ENCODE assay signal across 35 cellular contexts in genomic region chr6:20070047-20070446, GRCh38.
"Had no signal": no experiment of that assay in that cellular context is flagged by ENCODE, and none has a peak within 500 bp of the region (broad histone marks: within the 10 kb centered on the region; RNA-seq: fewer than 3 reads in every experiment).

No MANE protein-coding gene starts in this region.

- H3K4me3 ChIP-seq: MG63 had no signal

- H3K36me3 ChIP-seq: MG63 had no signal

- H3K9me3 ChIP-seq: MG63 had no signal

- DNase-seq: Karpas-422, Kasumi-1, MG63, MM.1S, MV-4-11, NCI-H1048, NCI-H1092, NCI-H1092 treated with DMSO at 0.1 percent for 48 hours, NCI-H1105, NCI-H1105 treated with DMSO at 0.1 percent for 48 hours, NCI-H1417, NCI-H1417 treated with DMSO at 0.1 percent for 48 hours, NCI-H1436, NCI-H1436 treated with DMSO at 0.1 percent for 48 hours, NCI-H146, NCI-H1694, NCI-H1694 treated with DMSO at 0.1 percent for 48 hours, NCI-H187, NCI-H187 treated with DMSO at 0.1 percent for 48 hours, NCI-H1930, NCI-H2029, NCI-H2029 treated with DMSO at 0.1 percent for 48 hours, NCI-H2081, NCI-H2081 treated with DMSO at 0.1 percent for 48 hours, NCI-H2107, NCI-H2171, NCI-H2171 treated with DMSO at 0.1 percent for 48 hours, NCI-H2227 treated with DMSO at 0.1 percent for 48 hours, NCI-H226, NCI-H345, NCI-H446, NCI-H446 treated with DMSO at 0.1 percent for 48 hours, NCI-H510A, NCI-H510A treated with DMSO at 0.1 percent for 48 hours, NCI-H524 had no signal

- H3K27me3 ChIP-seq: MG63 had no signal
